ENCODE assay signal across 26 cellular contexts in genomic region chr4:182301736-182302135, GRCh38. TPM values are rescaled to one million over a fixed set of nuclear protein-coding genes. Genes with fewer than 3 reads are reported as not detected.
"Had no signal": no experiment of that assay in that cellular context is flagged by ENCODE, and none has a peak within 500 bp of the region (broad histone marks: within the 10 kb centered on the region; RNA-seq: fewer than 3 reads in every experiment).

No MANE protein-coding gene starts in this region.

- DNase-seq: hypothalamus; immature natural killer cell; kidney; left cardiac atrium; left lung; lower lobe of right lung; mammary epithelial cell; mesenchymal stem cell; naive thymus-derived CD8-positive, alpha-beta T cell; occipital lobe; psoas muscle; right lobe of liver; stimulated activated CD4-positive, alpha-beta T cell treated with anti-CD3 and anti-CD28 coated beads, Interleukin-1b, Interleukin-23, amount 100 ng/mL, for 48 hours; stimulated activated CD4-positive, alpha-beta T cell treated with anti-CD3 and anti-CD28 coated beads, Interleukin-2, amount 100 ng/mL, for 48 hours; stimulated activated CD4-positive, alpha-beta T cell treated with anti-CD3 and anti-CD28 coated beads, Interleukin-4, amount 100 ng/mL, for 4 hours; stimulated activated CD8-positive, alpha-beta memory T cell treated with anti-CD3 and anti-CD28 coated beads, Interleukin-4, amount 100 ng/mL, for 48 hours; stimulated activated naive CD4-positive, alpha-beta T cell treated with Interleukin-2 at 50 U/mL for 16 hours; stimulated activated naive CD8-positive, alpha-beta T cell treated with anti-CD3 and anti-CD28 coated beads, Interleukin-15, amount 100 ng/mL, for 72 hours; substantia nigra had no signal

- ATAC-seq: left cardiac atrium; left lung; lower lobe of right lung; naive thymus-derived CD8-positive, alpha-beta T cell; psoas muscle; right lobe of liver; stimulated activated memory B cell treated with anti-CD40 and anti-IgM and Interleukin-4, amounts not matched to agents 10 μg/mL and 1 μg/mL and 100 μg/mL, for 72 hours; stimulated activated naive CD8-positive, alpha-beta T cell treated with anti-CD3 and anti-CD28 coated beads, Interleukin-15, amount 100 ng/mL, for 72 hours had no signal

- H3K27ac ChIP-seq: left lung, lower lobe of right lung, neural progenitor cell, neutrophil, parathyroid adenoma, psoas muscle, right atrium auricular region, right lobe of liver, tibial nerve, vagina had no signal

RNA-seq across cellular contexts. Expression of gene TENM3, which starts 58.5 kb away (rescaled TPM):
- total RNA-seq: naive thymus-derived CD8-positive, alpha-beta T cell had no signal
